Comparison of ENCODE assay signal across 18 cellular contexts in genomic region chr2:235711527-235711926, GRCh38.
"Had no signal": no experiment of that assay in that cellular context is flagged by ENCODE, and none has a peak within 500 bp of the region (broad histone marks: within the 10 kb centered on the region; RNA-seq: fewer than 3 reads in every experiment).

No MANE protein-coding gene starts in this region.

- H3K4me3 ChIP-seq: ascending aorta, colonic mucosa, esophagus squamous epithelium, left lung, lung, spleen, tibial artery had no signal

- H3K27ac ChIP-seq: ascending aorta, brain microvascular endothelial cell, colonic mucosa, esophagus squamous epithelium, left lung, spleen, tibial artery had no signal

- DNase-seq: activated CD4-positive, alpha-beta T cell treated with anti-CD3 and anti-CD28 coated beads for 1 hour; activated CD4-positive, alpha-beta T cell treated with anti-CD3 and anti-CD28 coated beads, Interleukin-2, amount 50 U/mL, for 1 hour; activated T-cell treated with anti-CD3 and anti-CD28 coated beads, Interleukin-2, amount 50 U/mL, for 1 hour; brain microvascular endothelial cell; colonic mucosa; endodermal cell; esophagus squamous epithelium; naive thymus-derived CD8-positive, alpha-beta T cell; retina; stimulated activated CD4-positive, alpha-beta T cell treated with anti-CD3 and anti-CD28 coated beads, Interleukin-4, amount 100 ng/mL, for 1 hour; stimulated activated naive CD4-positive, alpha-beta T cell; T-helper 1 cell had no signal

- ATAC-seq: activated naive CD4-positive, alpha-beta T cell treated with anti-CD3 and anti-CD28 coated beads, Interleukin-2, amount 50 U/mL, for 72 hours; left lung; naive thymus-derived CD8-positive, alpha-beta T cell had no signal
